ENCODE assay signal across 15 cellular contexts in genomic region chr11:134399293-134399654, GRCh38. TPM values are rescaled to one million over a fixed set of nuclear protein-coding genes. Genes with fewer than 3 reads are reported as not detected.
A peak's percentile ranks its signal among the peaks of the same experiment; 100 is the strongest.
DNase-seq lines count a peak whose midpoint lies in the region; ATAC-seq and TF ChIP-seq lines count a peak whose summit lies in the region.
"Had no signal": no experiment of that assay in that cellular context is flagged by ENCODE, and none has a peak within 500 bp of the region (broad histone marks: within the 10 kb centered on the region; RNA-seq: fewer than 3 reads in every experiment).

No MANE protein-coding gene starts in this region.

- no peak overlapping the region for H3K27ac Mint-ChIP-seq in activated naive CD4-positive, alpha-beta T cell treated with anti-CD3 and anti-CD28 coated beads for 36 hours
- H3K27ac Mint-ChIP-seq: B cell; CD14-positive monocyte; CD8-positive, alpha-beta T cell had no signal

- no peak for TF ChIP-seq CTCF in VCaP (conservative IDR thresholded peaks at IDR 0.05)
- no peak for TF ChIP-seq CTCF in dorsolateral prefrontal cortex (IDR thresholded peaks at IDR 0.05 in 54 of 56, conservative IDR thresholded peaks at IDR 0.05 in 2 of 56; ENCODE audit: low read depth in 1 of 56, partially characterized antibody in 56 of 56)

- ATAC-seq in stimulated activated naive CD8-positive, alpha-beta T cell treated with anti-CD3 and anti-CD28 coated beads, Interleukin-15, Interleukin-2, amounts not matched to agents 100 U/mL and 50 U/mL, for 24 hours = no peak
- ATAC-seq: CD8-positive, alpha-beta T cell; HCT116 had no signal

- H3K27me3 ChIP-seq in dorsolateral prefrontal cortex (no peaks in the 10 kb centered on the region), neuronal stem cell (ENCODE audit: control insufficient read depth in 3 of 3, insufficient read depth in 3 of 3, low read depth in 1 of 3, low read length in 3 of 3) (no peaks in the 10 kb centered on the region)

- H3K18ac ChIP-seq in neuronal stem cell (ENCODE audit: low read length) = peak overlapping the region; percentile 63

- peaks cover 3 to 7% of the 10 kb centered on the region in 2 donors for H3K9me3 ChIP-seq in neuronal stem cell (replicated peaks in 1 of 2; ENCODE audit: control insufficient read depth in 2 of 2, insufficient read depth in 1 of 2, low read depth in 1 of 2, low read length in 2 of 2)

- H2BK5ac ChIP-seq in neuronal stem cell (ENCODE audit: low read length) = peak overlapping the region; percentile 19

- H3K4me1 Mint-ChIP-seq in activated naive CD4-positive, alpha-beta T cell treated with anti-CD3 and anti-CD28 coated beads for 36 hours (ENCODE audit: low read depth) = no peaks in the 10 kb centered on the region
- H3K4me1 Mint-ChIP-seq: B cell, CD14-positive monocyte had no signal

- H2AK5ac ChIP-seq in neuronal stem cell (ENCODE audit: low read depth, low read length) = no peak overlapping the region

- peaks cover 0 to 4% of the 10 kb centered on the region in 2 donors for H3K36me3 ChIP-seq in neuronal stem cell (replicated peaks in 1 of 2; ENCODE audit: control insufficient read depth in 2 of 2, insufficient read depth in 2 of 2, low read length in 2 of 2)

- H2BK15ac ChIP-seq in neuronal stem cell (ENCODE audit: low read length) = no peak overlapping the region

- CTCF ChIA-PET in activated naive CD4-positive, alpha-beta T cell treated with anti-CD3 and anti-CD28 coated beads for 36 hours (lab: Charles Lee) = no interaction called here

- peak overlapping the region; percentile 10 for H4K8ac ChIP-seq in neuronal stem cell (ENCODE audit: low read depth, low read length)

- H3K79me1 ChIP-seq in neuronal stem cell (ENCODE audit: low read depth, low read length) = peaks cover 29% of the 10 kb centered on the region

- no peak overlapping the region for H3K4me3 Mint-ChIP-seq in activated naive CD4-positive, alpha-beta T cell treated with anti-CD3 and anti-CD28 coated beads for 36 hours
- H3K4me3 Mint-ChIP-seq: B cell; CD14-positive monocyte; CD8-positive, alpha-beta T cell had no signal

- H2BK12ac ChIP-seq in neuronal stem cell (ENCODE audit: low read length) = no peak overlapping the region

- H3K27me3 Mint-ChIP-seq in activated naive CD4-positive, alpha-beta T cell treated with anti-CD3 and anti-CD28 coated beads for 36 hours (ENCODE audit: low read depth) = peaks cover 11% of the 10 kb centered on the region

- no peak overlapping the region for H3K9ac ChIP-seq in neuronal stem cell (ENCODE audit: low read depth, low read length, poor library complexity)

- no peak overlapping the region for H4K91ac ChIP-seq in neuronal stem cell (ENCODE audit: low read depth, low read length, poor library complexity)

- H3K9me3 Mint-ChIP-seq in activated naive CD4-positive, alpha-beta T cell treated with anti-CD3 and anti-CD28 coated beads for 36 hours = no peaks in the 10 kb centered on the region
- H3K9me3 Mint-ChIP-seq: CD8-positive, alpha-beta T cell had no signal

- peak overlapping the region; percentile 5 for H3K4ac ChIP-seq in neuronal stem cell (ENCODE audit: low read length)

- H3K4me3 ChIP-seq in dorsolateral prefrontal cortex = peak overlapping the region in 15 of 59 donors; percentile 5 to 47 (median 24)
- H3K4me3 ChIP-seq in neuronal stem cell (ENCODE audit: low read length in 2 of 2) = no peak overlapping the region

- H3K4me2 ChIP-seq in neuronal stem cell (ENCODE audit: insufficient read depth, low read length, poor library complexity, severe bottlenecking) = no peak overlapping the region

- H3K27ac ChIP-seq in VCaP (peak overlapping the region; percentile 34; the same call in 1 of the 2 replicates), dorsolateral prefrontal cortex (peak overlapping the region; percentile 62 to 98 (median 93)), neuronal stem cell (replicated peaks; ENCODE audit: low read length) (no peak overlapping the region)

- peak overlapping the region; percentile 78 for H3K14ac ChIP-seq in neuronal stem cell (ENCODE audit: low read length)

- H3K23ac ChIP-seq in neuronal stem cell (ENCODE audit: low read depth, low read length, poor library complexity) = no peak overlapping the region

- intact Hi-C loops in dorsolateral prefrontal cortex (cut with DNase I) = loop anchor here (10.0 kb wide), 1 partner anchor 236 kb away; no protein-coding TSS in a partner anchor
- intact Hi-C loops in activated naive CD4-positive, alpha-beta T cell treated with anti-CD3 and anti-CD28 coated beads for 36 hours (cut with micrococcal nuclease) = no loop called here

- WGBS in neuronal stem cell (ENCODE audit: extremely low coverage in 2 of 2, insufficient read length in 2 of 2, insufficient replicate concordance in 1 of 2), 2 donors = no CpG with 5 or more reads among the region's 8 CpGs

- DNase-seq in dorsolateral prefrontal cortex = no peak
- no peak for DNase-seq in neuronal stem cell (ENCODE audit: low spot score)
- no peak for DNase-seq in stimulated activated naive CD8-positive, alpha-beta T cell treated with anti-CD3 and anti-CD28 coated beads, Interleukin-15, Interleukin-2, amounts not matched to agents 100 U/mL and 50 U/mL, for 24 hours
- no peak for DNase-seq in NCI-H510A treated with DMSO at 0.1 percent for 48 hours (lab: John Stamatoyannopoulos, UW)
- no peak for DNase-seq in activated naive CD4-positive, alpha-beta T cell treated with anti-CD3 and anti-CD28 coated beads for 36 hours
- no peak for DNase-seq in NCI-H1105 treated with DMSO at 0.1 percent for 48 hours (lab: John Stamatoyannopoulos, UW)
- DNase-seq: CD8-positive, alpha-beta T cell; COR-L47; DMS153; DMS79 treated with DMSO at 0.1 percent for 48 hours; EL had no signal

- no peak overlapping the region for H2BK120ac ChIP-seq in neuronal stem cell (ENCODE audit: low read depth, low read length)

- H2AFZ ChIP-seq in neuronal stem cell (ENCODE audit: low read length) = no peak overlapping the region

- H3K36me3 Mint-ChIP-seq in activated naive CD4-positive, alpha-beta T cell treated with anti-CD3 and anti-CD28 coated beads for 36 hours (ENCODE audit: low read depth) = no peaks in the 10 kb centered on the region
- H3K36me3 Mint-ChIP-seq: CD14-positive monocyte; CD8-positive, alpha-beta T cell had no signal

- H3K4me1 ChIP-seq in neuronal stem cell (ENCODE audit: control insufficient read depth in 2 of 2, insufficient read depth in 1 of 2, low read depth in 1 of 2, low read length in 2 of 2) = peaks cover 0 to 5% of the 10 kb centered on the region in 2 donors

RNA-seq across cellular contexts. Expression of gene B3GAT1, which starts 12.8 kb away (rescaled TPM):
- total RNA-seq in dorsolateral prefrontal cortex = 100 to 1,000 TPM; 204 to 380 (median 266) TPM
- polyA plus RNA-seq in neuronal stem cell (2013, experiment 1 of 2) = 27.4 TPM
- 27.2 TPM for polyA plus RNA-seq in neuronal stem cell (2013, experiment 2 of 2)
- total RNA-seq in activated naive CD4-positive, alpha-beta T cell treated with anti-CD3 and anti-CD28 coated beads for 36 hours = under 1 TPM in 1 of 2 experiments, not detected in 1; 0.05 TPM
- total RNA-seq: B cell had no signal
- polyA plus RNA-seq: CD14-positive monocyte had no signal

Comparison
In these comparisons a context has a peak if more than half of its experiments do, and no peak if none do; other contexts are left out.
1. RNA of gene B3GAT1, which starts 12.8 kb away (total RNA-seq): 204 to 380 TPM in dorsolateral prefrontal cortex; 0.05 TPM in activated naive CD4-positive, alpha-beta T cell treated with anti-CD3 and anti-CD28 coated beads for 36 hours; every median in the first group is over 100 times any median in the second.